Comparison of ENCODE assay signal across 13 cellular contexts in the genomic region with DNA sequence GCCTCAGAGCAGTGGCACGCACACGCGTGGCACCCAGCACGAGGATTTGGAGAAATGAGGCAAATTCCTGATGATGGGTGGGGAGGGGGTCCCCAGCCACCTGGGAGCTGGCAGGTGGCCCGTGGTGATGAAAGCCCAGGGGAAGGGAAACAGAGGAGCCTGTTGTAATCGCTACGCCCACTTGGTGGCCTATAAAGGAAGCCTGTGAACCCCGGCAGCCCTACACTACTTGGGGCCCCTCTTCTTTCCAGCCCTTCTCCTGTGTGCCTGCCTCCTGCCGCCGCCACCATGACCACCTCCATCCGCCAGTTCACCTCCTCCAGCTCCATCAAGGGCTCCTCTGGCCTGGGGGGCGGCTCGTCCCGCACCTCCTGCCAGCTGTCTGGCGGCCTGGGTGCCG. TPM values are rescaled to one million over a fixed set of nuclear protein-coding genes. Genes with fewer than 3 reads are reported as not detected.
"Had no signal": no experiment of that assay in that cellular context is flagged by ENCODE, and none has a peak within 500 bp of the region (broad histone marks: within the 10 kb centered on the region; RNA-seq: fewer than 3 reads in every experiment).

No MANE protein-coding gene starts in this region.

RNA-seq across cellular contexts. Expression of gene EVPLL, which starts 49.1 kb away (rescaled TPM):
- total RNA-seq: hepatocyte, left cardiac atrium, left ventricle myocardium inferior, left ventricle myocardium superior, lung microvascular endothelial cell, mesothelial cell of epicardium, mononuclear cell, myocyte had no signal
- polyA plus RNA-seq: hepatocyte, immature natural killer cell, mammary epithelial cell had no signal

RNA-seq across cellular contexts. Expression of gene LGALS9C, which starts 50.0 kb away (rescaled TPM):
- total RNA-seq: hepatocyte, kidney, kidney epithelial cell, left cardiac atrium, left ventricle myocardium inferior, left ventricle myocardium superior, lung microvascular endothelial cell, mesenteric fat pad, mesothelial cell of epicardium, myocyte had no signal
- polyA plus RNA-seq: hepatocyte, mammary epithelial cell had no signal
